ENCODE assay signal across 9 cellular contexts in the genomic region with DNA sequence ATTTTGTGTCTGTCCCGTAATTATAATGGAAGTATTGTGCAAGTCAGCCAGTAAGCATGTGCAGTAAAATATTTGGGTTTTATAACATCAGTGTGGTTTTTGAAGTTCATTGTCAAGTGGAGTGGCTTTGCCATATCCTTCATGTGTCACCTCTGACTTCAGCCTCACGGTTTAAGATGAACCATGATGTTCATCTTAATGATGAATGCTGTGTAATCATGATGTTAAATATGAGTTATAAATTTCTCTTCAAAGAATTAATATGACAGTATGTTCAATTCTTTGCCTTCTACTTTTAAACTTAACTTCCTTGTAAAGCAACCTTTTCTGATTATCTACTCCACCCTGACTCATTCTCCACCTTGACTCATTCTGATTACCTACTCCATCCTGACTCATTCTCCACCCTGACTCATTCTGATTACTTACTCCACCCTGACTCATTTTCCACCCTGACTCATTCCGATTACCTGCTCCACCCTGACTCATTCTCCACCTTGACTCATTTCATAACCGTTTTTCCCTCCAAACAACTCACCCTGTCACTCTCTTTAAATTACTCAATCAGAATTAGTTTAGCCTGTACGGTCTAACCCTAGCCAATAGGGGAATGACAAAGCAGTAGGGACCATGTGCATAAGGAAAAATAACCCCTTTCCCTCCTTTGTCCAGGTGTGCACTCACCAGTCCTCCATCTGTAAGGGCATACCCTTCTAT. TPM values are rescaled to one million over a fixed set of nuclear protein-coding genes. Genes with fewer than 3 reads are reported as not detected.
A peak's percentile ranks its signal among the peaks of the same experiment; 100 is the strongest.
DNase-seq lines count a peak whose midpoint lies in the region; ATAC-seq, FAIRE-seq and TF ChIP-seq lines count a peak whose summit lies in the region.
"Had no signal": no experiment of that assay in that cellular context is flagged by ENCODE, and none has a peak within 500 bp of the region (broad histone marks: within the 10 kb centered on the region; RNA-seq: fewer than 3 reads in every experiment).

No MANE protein-coding gene starts in this region.

- peaks cover 0 to 40% (median 17%) of the 10 kb centered on the region in 12 donors for H3K9me3 ChIP-seq in heart left ventricle
- no peaks in the 10 kb centered on the region for H3K9me3 ChIP-seq in aorta (ENCODE audit: control insufficient read depth, low read length)
- peaks cover 3 to 7% of the 10 kb centered on the region in 2 donors for H3K9me3 ChIP-seq in neuronal stem cell (replicated peaks in 1 of 2; ENCODE audit: control insufficient read depth in 2 of 2, insufficient read depth in 1 of 2, low read depth in 1 of 2, low read length in 2 of 2)

- H3K9ac ChIP-seq in neuronal stem cell (ENCODE audit: low read depth, low read length, poor library complexity): no peak overlapping the region

- H3K27ac Mint-ChIP-seq in activated CD4-positive, alpha-beta T cell treated with anti-CD3 and anti-CD28 coated beads for 36 hours: peak overlapping the region; percentile 78
- H3K27ac Mint-ChIP-seq: naive B cell had no signal

- intact Hi-C loops in activated CD4-positive, alpha-beta T cell treated with anti-CD3 and anti-CD28 coated beads for 36 hours (cut with DNase I, micrococcal nuclease): loop anchor here (1.0 to 2.0 kb wide), 4 partner anchors 10 to 250 kb away; partner anchors contain the start of gene ANKRD10 (in 2 of the 2)
- intact Hi-C loops in heart left ventricle (cut with DNase I): no loop called here
- intact Hi-C loops in aorta (cut with DNase I): no loop called here

- H3K4me1 ChIP-seq in heart left ventricle: peaks cover 0 to 2% (median 0%) of the 10 kb centered on the region in 12 donors
- no peaks in the 10 kb centered on the region for H3K4me1 ChIP-seq in aorta (ENCODE audit: control insufficient read depth in 1 of 2, insufficient read depth in 2 of 2, low read length in 2 of 2)
- H3K4me1 ChIP-seq in neuronal stem cell (ENCODE audit: control insufficient read depth in 2 of 2, insufficient read depth in 1 of 2, low read depth in 1 of 2, low read length in 2 of 2): no peaks in the 10 kb centered on the region

- peak; percentile 92 for ATAC-seq in activated CD4-positive, alpha-beta T cell treated with anti-CD3 and anti-CD28 coated beads for 36 hours
- peak; percentile 99 for ATAC-seq in HG02884 (IDR thresholded peaks at IDR 0.05; ENCODE audit: unreplicated experiment)
- no peak for ATAC-seq in heart left ventricle
- ATAC-seq in aorta (ENCODE audit: low FRiP score): no peak

- CTCF ChIA-PET in activated CD4-positive, alpha-beta T cell treated with anti-CD3 and anti-CD28 coated beads for 36 hours (lab: Charles Lee): no interaction called here

- WGBS in heart left ventricle, 4 donors: 76 to 80% (median 79%) methylated on average over 5 of the region's 5 CpGs
- WGBS in aorta, 2 donors: 70% methylated on average over 5 of the region's 5 CpGs
- 100% methylated on average over 1 to 2 of the region's 5 CpGs for WGBS in neuronal stem cell (ENCODE audit: extremely low coverage in 2 of 2, insufficient read length in 2 of 2, insufficient replicate concordance in 1 of 2), 2 donors

- H3K36me3 ChIP-seq in heart left ventricle (no peaks in the 10 kb centered on the region), aorta (ENCODE audit: control insufficient read depth in 1 of 2, insufficient read depth in 2 of 2, low read length in 1 of 2) (no peaks in the 10 kb centered on the region), neuronal stem cell (replicated peaks in 1 of 2; ENCODE audit: control insufficient read depth in 2 of 2, insufficient read depth in 2 of 2, low read length in 2 of 2) (no peaks in the 10 kb centered on the region)

- H3K14ac ChIP-seq in neuronal stem cell (ENCODE audit: low read length): no peak overlapping the region

- H3K4me2 ChIP-seq in neuronal stem cell (ENCODE audit: insufficient read depth, low read length, poor library complexity, severe bottlenecking): no peak overlapping the region

- H3K27me3 ChIP-seq in heart left ventricle (no peaks in the 10 kb centered on the region), aorta (ENCODE audit: control insufficient read depth in 1 of 2, insufficient read depth in 2 of 2, low read length in 1 of 2) (no peaks in the 10 kb centered on the region), neuronal stem cell (ENCODE audit: control insufficient read depth in 3 of 3, insufficient read depth in 3 of 3, low read depth in 1 of 3, low read length in 3 of 3) (peaks cover 0 to 9% (median 0%) of the 10 kb centered on the region in 3 experiments)

- no peak for TF ChIP-seq POLR2A in heart left ventricle (IDR thresholded peaks at IDR 0.05)

- no peak overlapping the region for H3K23ac ChIP-seq in neuronal stem cell (ENCODE audit: low read depth, low read length, poor library complexity)

- H3K4me3 Mint-ChIP-seq in activated CD4-positive, alpha-beta T cell treated with anti-CD3 and anti-CD28 coated beads for 36 hours: peak overlapping the region; percentile 39
- H3K4me3 Mint-ChIP-seq: naive B cell had no signal

- H3K4me3 ChIP-seq in fibroblast of the aortic adventitia (ENCODE audit: low read depth, low read length) (no peak overlapping the region), heart left ventricle (no peak overlapping the region), aorta (ENCODE audit: low read length in 2 of 2) (no peak overlapping the region), neuronal stem cell (ENCODE audit: low read length in 2 of 2) (no peak overlapping the region)

- POLR2A ChIA-PET in activated CD4-positive, alpha-beta T cell treated with anti-CD3 and anti-CD28 coated beads for 36 hours (lab: Charles Lee): no interaction called here

- H3K9me3 Mint-ChIP-seq in activated CD4-positive, alpha-beta T cell treated with anti-CD3 and anti-CD28 coated beads for 36 hours (ENCODE audit: low read depth): peaks cover 40% of the 10 kb centered on the region

- H4K91ac ChIP-seq in neuronal stem cell (ENCODE audit: low read depth, low read length, poor library complexity): no peak overlapping the region

- H3K27ac ChIP-seq in heart left ventricle (no peak overlapping the region), aorta (ENCODE audit: low read depth in 1 of 2, low read length in 2 of 2) (no peak overlapping the region), neuronal stem cell (replicated peaks; ENCODE audit: low read length) (no peak overlapping the region)

- peak; percentile 55 for DNase-seq in activated CD4-positive, alpha-beta T cell treated with anti-CD3 and anti-CD28 coated beads for 36 hours
- no peak for DNase-seq in activated CD4-positive, alpha-beta T cell treated with anti-CD3 and anti-CD28 coated beads for 4 hours
- peak; percentile 93 for DNase-seq in RCC 7860 (ENCODE audit: low spot score)
- DNase-seq in fibroblast of the aortic adventitia (ENCODE audit: low read depth): peak; percentile 76
- no peak for DNase-seq in heart left ventricle
- no peak for DNase-seq in aorta
- no peak for DNase-seq in neuronal stem cell (ENCODE audit: low spot score)
- DNase-seq: naive B cell had no signal

- no peak for TF ChIP-seq CTCF in fibroblast of the aortic adventitia (IDR thresholded peaks at IDR 0.05; ENCODE audit: insufficient read depth, low read length)
- TF ChIP-seq CTCF in heart left ventricle (IDR thresholded peaks at IDR 0.05): no peak

- H2BK120ac ChIP-seq in neuronal stem cell (ENCODE audit: low read depth, low read length): no peak overlapping the region

- H2BK15ac ChIP-seq in neuronal stem cell (ENCODE audit: low read length): no peak overlapping the region

- peaks cover 21% of the 10 kb centered on the region for H3K36me3 Mint-ChIP-seq in activated CD4-positive, alpha-beta T cell treated with anti-CD3 and anti-CD28 coated beads for 36 hours (ENCODE audit: low read depth)

- peaks cover 18% of the 10 kb centered on the region for H3K4me1 Mint-ChIP-seq in activated CD4-positive, alpha-beta T cell treated with anti-CD3 and anti-CD28 coated beads for 36 hours
- H3K4me1 Mint-ChIP-seq: naive B cell had no signal

- H3K4ac ChIP-seq in neuronal stem cell (ENCODE audit: low read length): no peak overlapping the region

- no peak overlapping the region for H4K8ac ChIP-seq in neuronal stem cell (ENCODE audit: low read depth, low read length)

- H3K79me1 ChIP-seq in neuronal stem cell (ENCODE audit: low read depth, low read length): no peaks in the 10 kb centered on the region

- H3K27me3 Mint-ChIP-seq in activated CD4-positive, alpha-beta T cell treated with anti-CD3 and anti-CD28 coated beads for 36 hours: peaks cover 8% of the 10 kb centered on the region

- no peak overlapping the region for H3K18ac ChIP-seq in neuronal stem cell (ENCODE audit: low read length)

- no peak overlapping the region for H2BK12ac ChIP-seq in neuronal stem cell (ENCODE audit: low read length)

- H2AK5ac ChIP-seq in neuronal stem cell (ENCODE audit: low read depth, low read length): no peak overlapping the region

- FAIRE-seq in RCC 7860 (lab: Jason Lieb, UNC): peak; percentile 95

- H2BK5ac ChIP-seq in neuronal stem cell (ENCODE audit: low read length): no peak overlapping the region

- H2AFZ ChIP-seq in neuronal stem cell (ENCODE audit: low read length): no peak overlapping the region

RNA-seq across cellular contexts. Expression of gene ANKRD10, which starts 50.3 kb away (rescaled TPM):
- total RNA-seq in activated CD4-positive, alpha-beta T cell treated with anti-CD3 and anti-CD28 coated beads for 36 hours: 10 to 100 TPM; 65.1 to 91.8 TPM
- total RNA-seq in fibroblast of the aortic adventitia (ENCODE audit: low replicate concordance) (76.5 and 84.2 TPM in 2 replicates), heart left ventricle (10 to 100 TPM; 37.9 to 81.3 (median 49.7) TPM), aorta (100 to 1,000 TPM; 184 to 275 TPM)
- polyA plus RNA-seq in heart left ventricle (10 to 100 TPM; 37.7 to 43.4 TPM), aorta (100 to 1,000 TPM in 1 of 2 donors, 10 to 100 TPM in 1; 44.1 to 153 TPM)
- polyA plus RNA-seq in neuronal stem cell (2013, experiment 1 of 2): 91.9 TPM
- 92.3 TPM for polyA plus RNA-seq in neuronal stem cell (2013, experiment 2 of 2)

Comparison
In these comparisons a context has a peak if more than half of its experiments do, and no peak if none do; other contexts are left out.
1. DNase-seq: peak in activated CD4-positive, alpha-beta T cell treated with anti-CD3 and anti-CD28 coated beads for 36 hours (single experiment), RCC 7860 (single experiment) and fibroblast of the aortic adventitia (single experiment); none in activated CD4-positive, alpha-beta T cell treated with anti-CD3 and anti-CD28 coated beads for 4 hours (0 of 2), heart left ventricle (0 of 5), aorta (0 of 2) and neuronal stem cell (single experiment).
2. ATAC-seq: peak in activated CD4-positive, alpha-beta T cell treated with anti-CD3 and anti-CD28 coated beads for 36 hours (single experiment) and HG02884 (single experiment); none in heart left ventricle (0 of 4) and aorta (single experiment).
3. intact Hi-C loops: an anchor here in activated CD4-positive, alpha-beta T cell treated with anti-CD3 and anti-CD28 coated beads for 36 hours (1.0 to 2.0 kb wide); none called in heart left ventricle and aorta.